8 cellular contexts compared by ENCODE assay signal in genomic region chr3:129428020-129428381, GRCh38. TPM values are rescaled to one million over a fixed set of nuclear protein-coding genes. Genes with fewer than 3 reads are reported as not detected.
A peak's percentile ranks its signal among the peaks of the same experiment; 100 is the strongest.
DNase-seq lines count a peak whose midpoint lies in the region; ATAC-seq and TF ChIP-seq lines count a peak whose summit lies in the region.

No MANE protein-coding gene starts in this region.

- CTCF ChIA-PET in WTC11 (lab: Charles Lee), result interaction anchor here (1.1 to 2.4 kb wide), 5 partner anchors 11 to 100 kb away, joined by 3 to 18 read pairs (median 5); no protein-coding TSS in a partner anchor

- in situ Hi-C loops in ACHN (cut with HindIII; ENCODE audit: low pct_ligation_motif_present, low pct_unique_long_range_greater_than_20kb, low sequenced_read_pairs), result no loop called here

- POLR2A ChIA-PET in WTC11 (lab: Charles Lee), result interaction anchor here (0.5 kb wide), 1 partner anchor 11 kb away, joined by 3 read pairs; no protein-coding TSS in a partner anchor

- no peaks in the 10 kb centered on the region for H3K9me3 ChIP-seq in left ventricle myocardium inferior (replicated peaks)

- H3K4me3 Mint-ChIP-seq in WTC11, result peak overlapping the region; percentile 78

- no peaks in the 10 kb centered on the region for H3K9me3 Mint-ChIP-seq in WTC11

- H3K27me3 Mint-ChIP-seq in WTC11 (ENCODE audit: low read depth), result peaks cover 18% of the 10 kb centered on the region

- DNase-seq in WTC11 (ENCODE audit: low spot score) (no peak), left ventricle myocardium inferior (no peak), retinal pigment epithelial cell (ENCODE audit: low read depth) (no peak), GF-D8 (lab: John Stamatoyannopoulos, UW) (no peak), ACHN (no peak), NCI-H187 treated with DMSO at 0.1 percent for 48 hours (lab: John Stamatoyannopoulos, UW) (no peak)

- peaks cover 32% of the 10 kb centered on the region for H3K36me3 ChIP-seq in left ventricle myocardium inferior

- H3K27ac ChIP-seq in left ventricle myocardium inferior (replicated peaks), result no peak overlapping the region

- H3K36me3 Mint-ChIP-seq in WTC11, result peaks cover 18% of the 10 kb centered on the region

- H3K4me3 ChIP-seq in left ventricle myocardium inferior, result peak overlapping the region; percentile 75
- peak overlapping the region; percentile 74 for H3K4me3 ChIP-seq in retinal pigment epithelial cell (ENCODE audit: low read length)

- intact Hi-C loops in left ventricle myocardium inferior (cut with micrococcal nuclease), result no loop called here

- peaks cover 18% of the 10 kb centered on the region for H3K4me1 ChIP-seq in left ventricle myocardium inferior

- TF ChIP-seq CTCF in WTC11 (IDR thresholded peaks at IDR 0.05) (no peak), left ventricle myocardium inferior (IDR thresholded peaks at IDR 0.05; ENCODE audit: borderline replicate concordance) (no peak), retinal pigment epithelial cell (conservative IDR thresholded peaks at IDR 0.05; ENCODE audit: low read depth, low read length) (no peak)

- no peaks in the 10 kb centered on the region for H3K27me3 ChIP-seq in left ventricle myocardium inferior (ENCODE audit: low read depth)

- H3K4me1 Mint-ChIP-seq in WTC11, result peaks cover 47% of the 10 kb centered on the region

- no peak overlapping the region for H3K27ac Mint-ChIP-seq in WTC11

- ATAC-seq in GM19351 (IDR thresholded peaks at IDR 0.05; ENCODE audit: unreplicated experiment) (peak; percentile 3), WTC11 (peak; percentile 7), GM18498 (IDR thresholded peaks at IDR 0.05; ENCODE audit: unreplicated experiment) (no peak)

TF ChIP-seq in WTC11, 78 proteins besides CTCF, POLR2A, EP300 and RAD21 (continues in another document):
- TF ChIP-seq AFF4 (CRISPR knock-in tag; IDR thresholded peaks at IDR 0.05; ENCODE audit: borderline replicate concordance) (no peak), FOXJ3 (CRISPR knock-in tag; IDR thresholded peaks at IDR 0.05; ENCODE audit: borderline replicate concordance) (no peak), ESRRA (CRISPR knock-in tag; IDR thresholded peaks at IDR 0.05; ENCODE audit: borderline replicate concordance) (no peak), SOX15 (CRISPR knock-in tag; IDR thresholded peaks at IDR 0.05) (no peak), NR3C1 (CRISPR knock-in tag; conservative IDR thresholded peaks at IDR 0.05; ENCODE audit: low read depth) (no peak), NFE2L1 (CRISPR knock-in tag; IDR thresholded peaks at IDR 0.05) (no peak), ZNF263 (CRISPR knock-in tag; IDR thresholded peaks at IDR 0.05; ENCODE audit: low read depth) (no peak), ATF6 (CRISPR knock-in tag; IDR thresholded peaks at IDR 0.05) (no peak), EMX1 (CRISPR knock-in tag; IDR thresholded peaks at IDR 0.05) (no peak), ATF1 (CRISPR knock-in tag; IDR thresholded peaks at IDR 0.05) (no peak), PRDM15 (CRISPR knock-in tag; IDR thresholded peaks at IDR 0.05) (no peak)

RNA-seq across cellular contexts. Expression of gene EFCAB12, which starts 0.4 kb away (rescaled TPM):
- 0.16 to 0.34 TPM (median 0.20 TPM) in 3 replicates for total RNA-seq in WTC11 (2021)
- not detected for total RNA-seq in left ventricle myocardium inferior

RNA-seq across cellular contexts. Expression of gene MBD4, which starts 11.7 kb away (rescaled TPM):
- total RNA-seq in WTC11 (2021) (31.4 to 36.9 TPM (median 33.0 TPM) in 3 replicates), left ventricle myocardium inferior (18.8 TPM)

RNA-seq across cellular contexts. Expression of gene IFT122, which starts 12.0 kb away (rescaled TPM):
- total RNA-seq in WTC11 (2021) (21.6 to 24.2 TPM (median 22.8 TPM) in 3 replicates), left ventricle myocardium inferior (16.5 TPM)
